ENCODE assay signal across 26 cellular contexts in the genomic region with DNA sequence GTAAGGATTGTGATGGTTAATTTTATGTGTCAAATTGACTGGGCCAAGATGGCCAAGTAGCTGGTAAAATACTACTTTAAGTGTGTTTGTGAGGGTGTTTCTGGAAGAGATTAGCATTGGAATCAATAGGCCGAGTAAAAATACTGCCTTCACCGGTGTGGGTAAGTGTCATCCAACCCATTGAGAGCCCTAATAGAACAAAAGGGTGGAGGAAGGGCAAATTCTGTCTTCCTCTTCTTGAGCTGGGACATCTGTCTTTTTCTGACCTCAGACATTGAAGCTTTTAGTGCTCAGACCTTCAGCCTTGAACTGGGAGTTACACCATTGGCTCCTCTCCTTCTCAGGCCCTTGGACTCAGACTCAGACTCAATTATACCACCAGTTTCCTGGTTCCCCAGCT.
"Had no signal": no experiment of that assay in that cellular context is flagged by ENCODE, and none has a peak within 500 bp of the region (broad histone marks: within the 10 kb centered on the region; RNA-seq: fewer than 3 reads in every experiment).

No MANE protein-coding gene starts in this region.

- H3K9me3 ChIP-seq: esophagus squamous epithelium, gastrocnemius medialis, lower lobe of right lung had no signal

- H3K27ac ChIP-seq: coronary artery, dorsolateral prefrontal cortex, epithelial cell of prostate, esophagus squamous epithelium, gastrocnemius medialis, heart left ventricle, hepatocyte, left lung, lower lobe of right lung had no signal

- H3K27me3 ChIP-seq: dorsolateral prefrontal cortex, esophagus squamous epithelium, gastrocnemius medialis, heart left ventricle, hepatocyte, left lung had no signal

- DNase-seq: dermis blood vessel endothelial cell; dorsolateral prefrontal cortex; effector CD4-positive, alpha-beta T cell; effector memory CD8-positive, alpha-beta T cell; endodermal cell; erythroblast; esophagus squamous epithelium; foreskin fibroblast; foreskin melanocyte; gastrocnemius medialis; heart left ventricle; hypothalamus; immature natural killer cell; islet precursor cell; kidney; kidney glomerular epithelial cell; left lung; left ventricle myocardium superior; lower lobe of right lung; mesenchymal stem cell; naive B cell; naive thymus-derived CD8-positive, alpha-beta T cell had no signal

- H3K36me3 ChIP-seq: esophagus squamous epithelium, gastrocnemius medialis, heart left ventricle, left lung, lower lobe of right lung had no signal

- H3K4me3 ChIP-seq: coronary artery, dorsolateral prefrontal cortex, esophagus squamous epithelium, gastrocnemius medialis, heart left ventricle, hepatocyte, left lung, lower lobe of right lung had no signal

- H3K4me1 ChIP-seq: esophagus squamous epithelium, gastrocnemius medialis, heart left ventricle, left lung, lower lobe of right lung had no signal

- ATAC-seq: effector memory CD8-positive, alpha-beta T cell; esophagus mucosa; gastrocnemius medialis; heart left ventricle; left lung; left ventricle myocardium superior; lower lobe of right lung; naive thymus-derived CD8-positive, alpha-beta T cell had no signal
